Comparison of ENCODE assay signal across 25 cellular contexts in the genomic region with DNA sequence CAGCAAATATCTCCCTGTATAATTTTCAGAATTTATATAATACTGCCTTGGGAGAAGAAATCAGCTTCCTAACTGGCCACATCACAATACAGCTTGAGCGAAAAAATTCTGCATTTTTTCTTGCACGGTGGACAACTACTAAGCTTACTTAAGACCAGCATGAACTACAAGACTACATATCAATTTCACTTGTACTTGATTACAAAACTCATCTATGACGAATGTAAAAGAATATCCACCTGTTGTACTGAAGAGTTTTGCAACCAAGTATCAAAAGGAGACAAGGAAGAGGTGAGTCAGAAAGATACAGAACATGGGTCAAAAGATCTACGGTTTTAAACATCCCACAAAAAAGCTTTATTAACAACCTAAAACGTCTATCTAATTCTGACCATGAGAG.
"Had no signal": no experiment of that assay in that cellular context is flagged by ENCODE, and none has a peak within 500 bp of the region (broad histone marks: within the 10 kb centered on the region; RNA-seq: fewer than 3 reads in every experiment).

No MANE protein-coding gene starts in this region.

- ATAC-seq: T-cell had no signal

- DNase-seq: KBM-7, MG63, NCI-H1092, NCI-H1105 treated with DMSO at 0.1 percent for 48 hours, NCI-H1417 treated with DMSO at 0.1 percent for 48 hours, NCI-H146, NCI-H1694 treated with DMSO at 0.1 percent for 48 hours, NCI-H1930, NCI-H2081, NCI-H2107, NCI-H2227 treated with DMSO at 0.1 percent for 48 hours, NCI-H446, NCI-H510A, NCI-H524 treated with DMSO at 0.1 percent for 48 hours, NCI-H69, NCI-H774, Right ventricle myocardium superior, RPMI8226, SIG-M5, T-cell had no signal

- FAIRE-seq: HTR-8/SVneo, RCC 7860 had no signal

- H3K27me3 ChIP-seq: MG63, SJSA1 had no signal

- H3K4me3 ChIP-seq: MG63, SJSA1, SK-N-MC had no signal

- H3K36me3 ChIP-seq: MG63, SJSA1 had no signal

- H3K4me1 ChIP-seq: SJSA1 had no signal

- H3K9me3 ChIP-seq: MG63, SJSA1 had no signal

- H3K27ac ChIP-seq: HL-60, SJSA1, SK-N-MC had no signal
